In the genomic region with DNA sequence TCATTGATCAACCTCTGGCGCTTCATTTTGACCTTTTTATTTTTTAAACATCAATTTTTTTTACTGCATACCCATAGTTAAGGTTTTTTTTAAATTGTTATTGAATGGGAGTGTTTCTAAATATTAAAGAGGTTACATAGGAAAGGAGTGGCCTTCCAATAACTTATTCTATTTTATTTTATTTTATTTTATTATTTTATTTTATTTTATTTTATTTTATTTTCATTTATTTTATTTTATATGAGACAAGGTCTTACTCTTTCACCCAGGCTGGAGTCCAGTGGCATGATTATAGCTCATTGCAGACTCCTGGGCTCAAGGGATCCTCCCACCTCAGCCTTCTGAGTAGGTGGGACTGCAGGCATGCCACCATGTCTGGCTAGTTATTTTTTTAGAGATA, we compare ENCODE assay signal across 18 cellular contexts. TPM values are rescaled to one million over a fixed set of nuclear protein-coding genes. Genes with fewer than 3 reads are reported as not detected.
DNase-seq lines count a peak whose midpoint lies in the region; ATAC-seq, FAIRE-seq and TF ChIP-seq lines count a peak whose summit lies in the region.
"Had no signal": no experiment of that assay in that cellular context is flagged by ENCODE, and none has a peak within 500 bp of the region (broad histone marks: within the 10 kb centered on the region; RNA-seq: fewer than 3 reads in every experiment).

No MANE protein-coding gene starts in this region.

- no peak overlapping the region for H2AFZ ChIP-seq in mesenchymal stem cell (ENCODE audit: low read depth, low read length)
- H2AFZ ChIP-seq in osteoblast (ENCODE audit: low read length) = no peak overlapping the region
- H2AFZ ChIP-seq in mammary epithelial cell (ENCODE audit: low read depth, low read length) = no peak overlapping the region

- BruUV-seq in Panc1 (replicated peaks; lab: Mats Ljungman, UMichigan) = no TSS peak
- BruUV-seq in mammary epithelial cell (replicated peaks; lab: Mats Ljungman, UMichigan) = no TSS peak

- no peak overlapping the region for H2BK12ac ChIP-seq in mesenchymal stem cell (ENCODE audit: low read length in 2 of 2)

- H2AK5ac ChIP-seq in mesenchymal stem cell (ENCODE audit: low read length, severe bottlenecking) = peak overlapping the region; percentile 74

- no peaks in the 10 kb centered on the region for H3K27me3 Mint-ChIP-seq in natural killer cell treated with Interleukin-12 subunit alpha and Interleukin-12 subunit beta and Interleukin-15 and Interleukin-18, amount 100 ng/mL, for 72 hours

- H2BK120ac ChIP-seq in mesenchymal stem cell (ENCODE audit: low read depth, low read length) = no peak overlapping the region

- dilution Hi-C loops in mammary epithelial cell (cut with HindIII; ENCODE audit: low sequenced_read_pairs) = no loop called here

- H3K36me3 ChIP-seq in Panc1 (ENCODE audit: control insufficient read depth, insufficient read depth, low read length) = no peaks in the 10 kb centered on the region
- H3K36me3 ChIP-seq in mesenchymal stem cell (ENCODE audit: control insufficient read depth in 1 of 2, insufficient read depth in 2 of 2, low read depth in 1 of 2, low read length in 2 of 2) = peaks cover 0 to 23% of the 10 kb centered on the region in 2 experiments
- H3K36me3 ChIP-seq in osteoblast (ENCODE audit: insufficient read depth, low read length) = no peaks in the 10 kb centered on the region
- peaks cover 6% of the 10 kb centered on the region for H3K36me3 ChIP-seq in mammary epithelial cell (ENCODE audit: insufficient read depth, low read length)
- H3K36me3 ChIP-seq: HAP-1 had no signal

- TF ChIP-seq CTCF in Panc1 (IDR thresholded peaks at IDR 0.05) (no peak), osteoblast (IDR thresholded peaks at IDR 0.05; ENCODE audit: extremely low read depth, low read depth, low read length) (no peak), mammary epithelial cell (conservative IDR thresholded peaks at IDR 0.05 in 1 of 2, IDR thresholded peaks at IDR 0.05 in 1 of 2; ENCODE audit: extremely low read depth in 1 of 2, insufficient read depth in 1 of 2, low read depth in 1 of 2, low read length in 2 of 2) (no peak)

- intact Hi-C loops in Panc1 (cut with micrococcal nuclease; ENCODE audit: unreplicated experiment) = no loop called here
- intact Hi-C loops in mammary epithelial cell (cut with micrococcal nuclease) = no loop called here

- H4K20me1 ChIP-seq in osteoblast (ENCODE audit: insufficient read depth, low read length) (no peaks in the 10 kb centered on the region), mammary epithelial cell (ENCODE audit: insufficient read depth, low read length) (no peaks in the 10 kb centered on the region)

- no peak for DNase-seq in Panc1 (ENCODE audit: low read depth, low spot score)
- no peak for DNase-seq in mesenchymal stem cell
- peak; percentile 62 for DNase-seq in osteoblast (ENCODE audit: insufficient read length, low spot score, missing footprints)
- no peak for DNase-seq in mammary epithelial cell
- no peak for DNase-seq in natural killer cell treated with Interleukin-12 subunit alpha and Interleukin-12 subunit beta and Interleukin-15 and Interleukin-18, amount 100 ng/mL, for 72 hours (ENCODE audit: low spot score)
- DNase-seq in NCI-H1436 (lab: John Stamatoyannopoulos, UW) = no peak
- DNase-seq: C1 segment of cervical spinal cord; Caco-2; CD8-positive, alpha-beta T cell; DMS153; DND-41; GOT3 had no signal

- no peaks in the 10 kb centered on the region for H3K27me3 ChIP-seq in Panc1 (ENCODE audit: control insufficient read depth, insufficient read depth, low read length)
- H3K27me3 ChIP-seq in mesenchymal stem cell (ENCODE audit: control insufficient read depth in 1 of 2, insufficient read depth in 1 of 2, low read length in 2 of 2) = no peaks in the 10 kb centered on the region
- H3K27me3 ChIP-seq in osteoblast (ENCODE audit: insufficient read depth, low read length) = no peaks in the 10 kb centered on the region
- no peaks in the 10 kb centered on the region for H3K27me3 ChIP-seq in mammary epithelial cell (ENCODE audit: insufficient read depth, low read length)

- CTCF ChIA-PET in Panc1 (lab: Charles Lee) = no interaction called here
- CTCF ChIA-PET in mammary epithelial cell (lab: Charles Lee; ENCODE audit: low non-redundant PET) = interaction anchor here (0.5 kb wide), 1 partner anchor 9 kb away, joined by 3 read pairs; no protein-coding TSS in a partner anchor

- no peak overlapping the region for H4K91ac ChIP-seq in mesenchymal stem cell (ENCODE audit: low read length)

- peaks cover 20% of the 10 kb centered on the region for H3K79me2 ChIP-seq in osteoblast (ENCODE audit: insufficient read depth, low read length)
- H3K79me2 ChIP-seq in mammary epithelial cell (ENCODE audit: insufficient read depth, low read length) = peaks cover 27% of the 10 kb centered on the region

- H3K9me3 Mint-ChIP-seq in natural killer cell treated with Interleukin-12 subunit alpha and Interleukin-12 subunit beta and Interleukin-15 and Interleukin-18, amount 100 ng/mL, for 72 hours = no peaks in the 10 kb centered on the region

- H3K4me3 ChIP-seq in Panc1 (ENCODE audit: low read depth in 2 of 2, low read length in 2 of 2) (no peak overlapping the region), mesenchymal stem cell (ENCODE audit: insufficient read depth in 1 of 2, low read depth in 1 of 2, low read length in 2 of 2) (no peak overlapping the region), osteoblast (ENCODE audit: insufficient read depth, low read length) (no peak overlapping the region), mammary epithelial cell (replicated peaks in 1 of 3; ENCODE audit: insufficient read depth in 1 of 3, low read depth in 2 of 3, low read length in 3 of 3) (no peak overlapping the region)
- H3K4me3 ChIP-seq: HAP-1 had no signal

- H3K4ac ChIP-seq in mesenchymal stem cell (ENCODE audit: low read depth in 1 of 2, low read length in 2 of 2) = no peak overlapping the region

- H3K36me3 Mint-ChIP-seq in natural killer cell treated with Interleukin-12 subunit alpha and Interleukin-12 subunit beta and Interleukin-15 and Interleukin-18, amount 100 ng/mL, for 72 hours = peaks cover 11% of the 10 kb centered on the region

- no peaks in the 10 kb centered on the region for H3K9me3 ChIP-seq in Panc1 (ENCODE audit: control insufficient read depth, insufficient read depth, low read depth, low read length)
- H3K9me3 ChIP-seq in mesenchymal stem cell (ENCODE audit: control insufficient read depth, low read length) = no peaks in the 10 kb centered on the region
- no peaks in the 10 kb centered on the region for H3K9me3 ChIP-seq in osteoblast (ENCODE audit: low read depth, low read length)
- H3K9me3 ChIP-seq in mammary epithelial cell (replicated peaks; ENCODE audit: insufficient read depth, low read length) = no peaks in the 10 kb centered on the region
- H3K9me3 ChIP-seq: Caco-2, HAP-1 had no signal

- no peak overlapping the region for H2BK5ac ChIP-seq in mesenchymal stem cell (ENCODE audit: low read depth, low read length, poor library complexity, severe bottlenecking)

- WGBS in mesenchymal stem cell = no CpG with 5 or more reads among the region's 1 CpG
- WGBS in mammary epithelial cell (ENCODE audit: low coverage, missing lambda C conversion rate) = 100% methylated on average over 1 of the region's 1 CpG

- H3K18ac ChIP-seq in mesenchymal stem cell (ENCODE audit: low read depth in 1 of 2, low read length in 2 of 2) = no peak overlapping the region

- POLR2A ChIA-PET in Panc1 (lab: Charles Lee) = no interaction called here

- ATAC-seq in Panc1 = no peak
- no peak for ATAC-seq in HG03135 (IDR thresholded peaks at IDR 0.05; ENCODE audit: unreplicated experiment)
- no peak for ATAC-seq in natural killer cell treated with Interleukin-12 subunit alpha and Interleukin-12 subunit beta and Interleukin-15 and Interleukin-18, amount 100 ng/mL, for 72 hours
- ATAC-seq: CD8-positive, alpha-beta T cell had no signal

- H3K4me3 Mint-ChIP-seq in natural killer cell treated with Interleukin-12 subunit alpha and Interleukin-12 subunit beta and Interleukin-15 and Interleukin-18, amount 100 ng/mL, for 72 hours = no peak overlapping the region
- H3K4me3 Mint-ChIP-seq: CD8-positive, alpha-beta T cell had no signal

- H3K4me2 ChIP-seq in mesenchymal stem cell (ENCODE audit: low read length, poor library complexity, severe bottlenecking) (no peak overlapping the region), osteoblast (ENCODE audit: insufficient read depth, low read length) (no peak overlapping the region), mammary epithelial cell (ENCODE audit: insufficient read depth, low read depth, low read length) (no peak overlapping the region)

- H3K4me1 Mint-ChIP-seq in natural killer cell treated with Interleukin-12 subunit alpha and Interleukin-12 subunit beta and Interleukin-15 and Interleukin-18, amount 100 ng/mL, for 72 hours (ENCODE audit: low read depth in 2 of 2) = peaks cover 11 to 19% of the 10 kb centered on the region in 2 donors

- H3K27ac ChIP-seq in Panc1 (ENCODE audit: low read length) = peak overlapping the region; percentile 66; the same call in 1 of the 2 replicates
- peak overlapping the region; percentile 61 for H3K27ac ChIP-seq in mesenchymal stem cell (ENCODE audit: low read length, poor library complexity, severe bottlenecking)
- peak overlapping the region; percentile 19 for H3K27ac ChIP-seq in osteoblast (ENCODE audit: low read depth, low read length)
- no peak overlapping the region for H3K27ac ChIP-seq in mammary epithelial cell (ENCODE audit: insufficient read depth, low read depth, low read length)

- H3K9ac ChIP-seq in mesenchymal stem cell (ENCODE audit: low read length) (no peak overlapping the region), mammary epithelial cell (ENCODE audit: insufficient read depth, low read length) (no peak overlapping the region)

- H3K14ac ChIP-seq in mesenchymal stem cell (ENCODE audit: low read length in 2 of 2) = no peak overlapping the region

- no peak overlapping the region for H3K23ac ChIP-seq in mesenchymal stem cell (ENCODE audit: low read length in 2 of 2)

- no peak overlapping the region for H4K8ac ChIP-seq in mesenchymal stem cell (ENCODE audit: low read length)

- H2BK15ac ChIP-seq in mesenchymal stem cell (ENCODE audit: low read depth, poor library complexity, severe bottlenecking) = no peak overlapping the region

- peaks cover 21% of the 10 kb centered on the region for H3K79me1 ChIP-seq in mesenchymal stem cell (replicated peaks; ENCODE audit: low read length, poor library complexity, severe bottlenecking)

- in situ Hi-C loops in Panc1 (cut with HindIII; ENCODE audit: low pct_unique_long_range_greater_than_20kb, low sequenced_read_pairs) (loop anchor here (25.0 kb wide), 1 partner anchor 415 kb away; a partner anchor contains a TSS), mammary epithelial cell (cut with MboI; ENCODE audit: low sequenced_read_pairs in 2 of 2) (no loop called here)

- FAIRE-seq in endometrium (lab: Jason Lieb, UNC) = peak; percentile 96
- FAIRE-seq: G401.6, GM12892, H54 had no signal

- H3K4me1 ChIP-seq in Panc1 (ENCODE audit: control insufficient read depth, insufficient read depth, low read length) (no peaks in the 10 kb centered on the region), mesenchymal stem cell (ENCODE audit: control insufficient read depth, insufficient read depth, low read depth, low read length) (peaks cover 4% of the 10 kb centered on the region), osteoblast (ENCODE audit: insufficient read depth, low read length) (peaks cover 22% of the 10 kb centered on the region), mammary epithelial cell (ENCODE audit: insufficient read depth, low read length) (no peaks in the 10 kb centered on the region)
- H3K4me1 ChIP-seq: Caco-2 had no signal

- no peak overlapping the region for H3K27ac Mint-ChIP-seq in natural killer cell treated with Interleukin-12 subunit alpha and Interleukin-12 subunit beta and Interleukin-15 and Interleukin-18, amount 100 ng/mL, for 72 hours
- H3K27ac Mint-ChIP-seq: CD8-positive, alpha-beta T cell had no signal

RNA-seq across cellular contexts. Expression of a gene that starts 30.2 kb away (rescaled TPM):
- 13.4 TPM for total RNA-seq in Panc1 (2021; ENCODE audit: unreplicated experiment)
- polyA plus RNA-seq in Panc1 (2012; ENCODE audit: insufficient read length) = 3.7 TPM
- polyA plus RNA-seq in mesenchymal stem cell (2013, experiment 1 of 2) = 3.7 TPM
- 3.5 TPM for polyA plus RNA-seq in mesenchymal stem cell (2013, experiment 2 of 2)
- total RNA-seq in osteoblast = 45.2 and 47.1 TPM in 2 replicates
- total RNA-seq in mammary epithelial cell = 10 to 100 TPM; 24.3 to 74.3 TPM
- polyA plus RNA-seq in mammary epithelial cell = 6.3 TPM
- polyA minus RNA-seq in mammary epithelial cell = 50.2 TPM
- total RNA-seq in natural killer cell treated with Interleukin-12 subunit alpha and Interleukin-12 subunit beta and Interleukin-15 and Interleukin-18, amount 100 ng/mL, for 72 hours = 10 to 100 TPM; 22.6 to 32.6 TPM

RNA-seq across cellular contexts. Expression of a gene that starts 32.0 kb away (rescaled TPM):
- 11.0 TPM for total RNA-seq in Panc1 (2021; ENCODE audit: unreplicated experiment)
- polyA plus RNA-seq in Panc1 (2012; ENCODE audit: insufficient read length) = 7.1 TPM
- polyA plus RNA-seq in mesenchymal stem cell (2013, experiment 1 of 2) = 5.4 TPM
- 5.3 TPM for polyA plus RNA-seq in mesenchymal stem cell (2013, experiment 2 of 2)
- total RNA-seq in osteoblast = 8.3 and 9.7 TPM in 2 replicates
- total RNA-seq in mammary epithelial cell = 1 to 10 TPM; 5.3 to 6.3 TPM
- 2.9 TPM for polyA plus RNA-seq in mammary epithelial cell
- polyA minus RNA-seq in mammary epithelial cell = 6.5 TPM
- 10 to 100 TPM in 1 of 2 donors, 1 to 10 TPM in 1; 6.0 to 11.9 TPM for total RNA-seq in natural killer cell treated with Interleukin-12 subunit alpha and Interleukin-12 subunit beta and Interleukin-15 and Interleukin-18, amount 100 ng/mL, for 72 hours
